In the genomic region with DNA sequence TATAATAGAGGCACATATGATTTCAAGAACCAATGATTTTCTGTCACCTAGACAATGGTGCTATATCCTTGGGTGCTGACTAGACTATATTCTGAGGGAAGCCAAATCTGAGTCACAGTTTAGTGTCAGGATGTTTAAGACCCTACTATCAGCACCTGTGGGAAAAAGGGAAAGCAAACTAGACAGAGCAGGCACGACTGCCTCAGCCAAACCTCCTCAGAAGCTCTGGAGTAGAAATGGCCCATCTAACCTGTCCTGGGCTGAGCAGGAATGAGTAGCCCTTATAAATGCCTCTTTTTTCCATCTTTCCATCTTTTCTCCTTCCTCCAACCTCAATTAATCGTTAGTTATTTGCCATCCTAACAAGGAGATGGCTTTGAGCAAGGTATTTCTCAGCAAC, we compare ENCODE assay signal across 16 cellular contexts.
"Had no signal": no experiment of that assay in that cellular context is flagged by ENCODE, and none has a peak within 500 bp of the region (broad histone marks: within the 10 kb centered on the region; RNA-seq: fewer than 3 reads in every experiment).

No MANE protein-coding gene starts in this region.

- H3K9me3 ChIP-seq: esophagus squamous epithelium, psoas muscle, upper lobe of left lung, uterus had no signal

- H3K4me1 Mint-ChIP-seq: naive B cell had no signal

- H3K4me3 ChIP-seq: esophagus squamous epithelium, hepatocyte, psoas muscle, upper lobe of left lung, uterus had no signal

- ATAC-seq: psoas muscle had no signal

- H3K9ac ChIP-seq: parathyroid adenoma had no signal

- DNase-seq: esophagus squamous epithelium; foreskin fibroblast; kidney; left cardiac atrium; mesendoderm; naive B cell; nephron progenitor cell; psoas muscle; small intestine; stimulated activated CD4-positive, alpha-beta T cell treated with anti-CD3 and anti-CD28 coated beads, Interleukin-2, amount 100 ng/mL, for 48 hours; stimulated activated naive CD4-positive, alpha-beta T cell treated with Interleukin-2 at 50 U/mL for 16 hours; upper lobe of left lung; uterus had no signal

- H3K4me1 ChIP-seq: esophagus squamous epithelium, parathyroid adenoma, psoas muscle, upper lobe of left lung, uterus had no signal

- H3K27ac Mint-ChIP-seq: dendritic cell treated with granulocyte-macrophage colony-stimulating factor and Interleukin-4, amounts not matched to agents 40 ng/mL and 50 ng/mL, for 4 days; naive B cell; nephron progenitor cell had no signal

- H3K27me3 Mint-ChIP-seq: dendritic cell treated with granulocyte-macrophage colony-stimulating factor and Interleukin-4, amounts not matched to agents 40 ng/mL and 50 ng/mL, for 4 days; naive B cell had no signal

- H3K27ac ChIP-seq: esophagus squamous epithelium, hepatocyte, parathyroid adenoma, psoas muscle, upper lobe of left lung, uterus had no signal

- H3K36me3 Mint-ChIP-seq: naive B cell had no signal

- H3K4me3 Mint-ChIP-seq: dendritic cell treated with granulocyte-macrophage colony-stimulating factor and Interleukin-4, amounts not matched to agents 40 ng/mL and 50 ng/mL, for 4 days; naive B cell; nephron progenitor cell had no signal

- H3K9me3 Mint-ChIP-seq: dendritic cell treated with granulocyte-macrophage colony-stimulating factor and Interleukin-4, amounts not matched to agents 40 ng/mL and 50 ng/mL, for 4 days; nephron progenitor cell had no signal

- H3K36me3 ChIP-seq: esophagus squamous epithelium, upper lobe of left lung, uterus had no signal

- H3K79me2 ChIP-seq: hepatocyte, parathyroid adenoma had no signal

- H2AFZ ChIP-seq: hepatocyte, parathyroid adenoma had no signal

- H3K27me3 ChIP-seq: esophagus squamous epithelium, hepatocyte, upper lobe of left lung, uterus had no signal

- H3K4me2 ChIP-seq: hepatocyte had no signal
